1 cellular context compared by ENCODE assay signal in the genomic region with DNA sequence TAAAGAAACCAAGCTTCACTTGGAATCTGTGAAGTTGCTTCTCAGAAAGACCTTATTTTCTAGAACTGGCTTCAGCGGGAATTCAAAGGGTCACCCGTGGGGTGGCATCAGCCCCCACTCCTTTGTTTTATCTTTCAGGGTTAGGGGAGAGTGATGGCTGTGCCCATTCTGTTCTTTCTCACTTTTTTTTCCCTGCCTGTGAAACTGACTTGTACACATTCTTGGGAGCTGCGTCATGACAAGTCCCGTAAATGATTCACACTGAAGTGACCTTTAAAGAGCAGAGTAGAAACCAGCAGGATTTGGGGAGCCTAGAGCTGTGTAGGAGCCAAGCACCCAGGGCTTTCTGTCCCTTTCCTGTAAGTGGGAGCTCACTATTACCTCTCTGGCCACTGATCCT.
TF ChIP-seq lines count a peak whose summit lies in the region.

No MANE protein-coding gene starts in this region.

TF ChIP-seq in HCT116, 20 proteins besides CTCF, POLR2A, EP300 and RAD21 (continued from another document):
- no peak for TF ChIP-seq TCF7L2 (IDR thresholded peaks at IDR 0.05; ENCODE audit: borderline replicate concordance, extremely low read depth, insufficient read depth, insufficient read length)
- TF ChIP-seq, protein P1, sequence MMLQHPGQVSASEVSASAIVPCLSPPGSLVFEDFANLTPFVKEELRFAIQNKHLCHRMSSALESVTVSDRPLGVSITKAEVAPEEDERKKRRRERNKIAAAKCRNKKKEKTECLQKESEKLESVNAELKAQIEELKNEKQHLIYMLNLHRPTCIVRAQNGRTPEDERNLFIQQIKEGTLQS (IDR thresholded peaks at IDR 0.05), result no peak
- no peak for TF ChIP-seq EZH2phosphoT487 (IDR thresholded peaks at IDR 0.05; ENCODE audit: borderline replicate concordance)
- no peak for TF ChIP-seq YY1 (IDR thresholded peaks at IDR 0.05; ENCODE audit: extremely low read depth, insufficient replicate concordance, low read depth, low read length)
- TF ChIP-seq ELF1 (IDR thresholded peaks at IDR 0.05; ENCODE audit: borderline replicate concordance, low read depth), result no peak
- TF ChIP-seq JUND (IDR thresholded peaks at IDR 0.05), result peak; percentile 97
- peak; percentile 96 for TF ChIP-seq FOSL1 (IDR thresholded peaks at IDR 0.05; ENCODE audit: low read depth)
- 0 out of 2 replicates have a peak, but pooled peaks have one; percentile 45 for TF ChIP-seq CEBPB (IDR thresholded peaks at IDR 0.05; ENCODE audit: low read depth)
- peak; percentile 46; the same call in 1 of the 2 replicates for TF ChIP-seq SRF (IDR thresholded peaks at IDR 0.05; ENCODE audit: low read depth)
- TF ChIP-seq POLR2AphosphoS5 (IDR thresholded peaks at IDR 0.05; ENCODE audit: low read depth, low read length), result peak; percentile 68
- TF ChIP-seq EZH2 (IDR thresholded peaks at IDR 0.05), result no peak
